Comparison of ENCODE assay signal across 11 cellular contexts in genomic region chr12:6934110-6934509, GRCh38. TPM values are rescaled to one million over a fixed set of nuclear protein-coding genes. Genes with fewer than 3 reads are reported as not detected.
DNase-seq lines count a peak whose midpoint lies in the region; ATAC-seq and TF ChIP-seq lines count a peak whose summit lies in the region.
"Had no signal": no experiment of that assay in that cellular context is flagged by ENCODE, and none has a peak within 500 bp of the region (broad histone marks: within the 10 kb centered on the region; RNA-seq: fewer than 3 reads in every experiment).

No MANE protein-coding gene starts in this region.

- no peak overlapping the region for H3K4me3 ChIP-seq in SK-N-MC
- H3K4me3 ChIP-seq in osteoblast (ENCODE audit: insufficient read depth, low read length), result no peak overlapping the region

- peaks cover 41% of the 10 kb centered on the region for H4K20me1 ChIP-seq in osteoblast (ENCODE audit: insufficient read depth, low read length)

- no peak overlapping the region for H3K9ac ChIP-seq in SK-N-MC (ENCODE audit: insufficient read length)

- TF ChIP-seq CTCF in C4-2B (conservative IDR thresholded peaks at IDR 0.05), result no peak
- TF ChIP-seq CTCF in osteoblast (IDR thresholded peaks at IDR 0.05; ENCODE audit: extremely low read depth, low read depth, low read length), result no peak

- H2AFZ ChIP-seq in osteoblast (ENCODE audit: low read length), result no peak overlapping the region

- no peak for ATAC-seq in HG02763 (IDR thresholded peaks at IDR 0.05; ENCODE audit: unreplicated experiment)
- no peak for ATAC-seq in HG03469 (IDR thresholded peaks at IDR 0.05; ENCODE audit: unreplicated experiment)

- peaks cover 45% of the 10 kb centered on the region for H3K4me1 ChIP-seq in osteoblast (ENCODE audit: insufficient read depth, low read length)

- H3K9me3 ChIP-seq in SK-N-MC (ENCODE audit: low read depth, low read length) (no peaks in the 10 kb centered on the region), osteoblast (ENCODE audit: low read depth, low read length) (no peaks in the 10 kb centered on the region)

- no peak overlapping the region for H3K4me2 ChIP-seq in osteoblast (ENCODE audit: insufficient read depth, low read length)

- DNase-seq in SK-N-MC (ENCODE audit: low read depth, low spot score) (no peak), epithelial cell of prostate (ENCODE audit: low read depth, low spot score) (no peak), osteoblast (ENCODE audit: insufficient read length, low spot score, missing footprints) (peak; percentile 91), NAMALWA (ENCODE audit: low spot score) (no peak), iPS-NIHi11 (ENCODE audit: low spot score) (no peak)
- DNase-seq: effector memory CD4-positive, alpha-beta T cell; midbrain; T1000 had no signal

- H3K27ac ChIP-seq in C4-2B (peak overlapping the region; percentile 26), SK-N-MC (peak overlapping the region; percentile 69), epithelial cell of prostate (peak overlapping the region; percentile 25), osteoblast (ENCODE audit: low read depth, low read length) (peak overlapping the region; percentile 60)

- peaks cover 53% of the 10 kb centered on the region for H3K79me2 ChIP-seq in osteoblast (ENCODE audit: insufficient read depth, low read length)

- H3K36me3 ChIP-seq in SK-N-MC (ENCODE audit: insufficient read depth, low read length) (peaks cover 50% of the 10 kb centered on the region), osteoblast (ENCODE audit: insufficient read depth, low read length) (peaks cover 39% of the 10 kb centered on the region)

- H3K27me3 ChIP-seq in osteoblast (ENCODE audit: insufficient read depth, low read length), result no peaks in the 10 kb centered on the region

RNA-seq across cellular contexts. Expression of gene ATN1, which starts 6.4 kb away (rescaled TPM):
- 10.3 and 14.1 TPM in 2 replicates for total RNA-seq in osteoblast

RNA-seq across cellular contexts. Expression of gene RNU7-1, which starts 9.5 kb away (rescaled TPM):
- total RNA-seq in osteoblast, result not detected in 2 replicates

RNA-seq across cellular contexts. Expression of gene C12orf57, which starts 9.7 kb away (rescaled TPM):
- 81.4 and 93.4 TPM in 2 replicates for total RNA-seq in osteoblast

RNA-seq across cellular contexts. Expression of gene PTPN6, which starts 17.0 kb away (rescaled TPM):
- total RNA-seq in osteoblast, result 0.29 and 0.36 TPM in 2 replicates

RNA-seq across cellular contexts. Expression of gene ENO2, which starts 19.7 kb away (rescaled TPM):
- total RNA-seq in osteoblast, result 8.5 and 13.4 TPM in 2 replicates
